7 cellular contexts compared by ENCODE assay signal in genomic region chr17:11488407-11488806, GRCh38.
"Had no signal": no experiment of that assay in that cellular context is flagged by ENCODE, and none has a peak within 500 bp of the region (broad histone marks: within the 10 kb centered on the region; RNA-seq: fewer than 3 reads in every experiment).

No MANE protein-coding gene starts in this region.

- H3K4me3 Mint-ChIP-seq: H9, IgD-negative memory B cell had no signal

- H3K4me1 Mint-ChIP-seq: IgD-negative memory B cell had no signal

- H2AFZ ChIP-seq: GM23248 had no signal

- H3K9ac ChIP-seq: GM23248 had no signal

- H3K27ac ChIP-seq: GM23248 had no signal

- FAIRE-seq: H54, HTR-8/SVneo had no signal

- H3K9me3 Mint-ChIP-seq: H9 had no signal

- H3K4me3 ChIP-seq: GM23248 had no signal

- H3K36me3 Mint-ChIP-seq: IgD-negative memory B cell had no signal

- DNase-seq: GM23248, GOT3, H9, HCEC 1CT had no signal

- H3K27ac Mint-ChIP-seq: H9, IgD-negative memory B cell had no signal

- H3K27me3 Mint-ChIP-seq: IgD-negative memory B cell had no signal
